8 cellular contexts compared by ENCODE assay signal in genomic region chr17:80475949-80476876, GRCh38. TPM values are rescaled to one million over a fixed set of nuclear protein-coding genes. Genes with fewer than 3 reads are reported as not detected.
A peak's percentile ranks its signal among the peaks of the same experiment; 100 is the strongest.
DNase-seq lines count a peak whose midpoint lies in the region; ATAC-seq and TF ChIP-seq lines count a peak whose summit lies in the region.

Gene NPTX1 (minus strand): TSS chr17:80476607. CDS start chr17:80476446, 161 bp downstream.

- ATAC-seq in activated CD4-positive, alpha-beta T cell treated with anti-CD3 and anti-CD28 coated beads for 36 hours, result no peak
- ATAC-seq in Panc1, result peak; percentile 62
- ATAC-seq in HG02588 (IDR thresholded peaks at IDR 0.05; ENCODE audit: unreplicated experiment), result no peak

- intact Hi-C loops in activated CD4-positive, alpha-beta T cell treated with anti-CD3 and anti-CD28 coated beads for 36 hours (cut with DNase I, micrococcal nuclease), result loop anchor here in 1 of 2 experiments (1.0 to 10.0 kb wide), 4 partner anchors 21 to 919 kb away; partner anchors contain the start of gene BAHCC1
- intact Hi-C loops in Panc1 (cut with micrococcal nuclease; ENCODE audit: unreplicated experiment), result loop anchor here (10.0 kb wide), 1 partner anchor 99 kb away; no protein-coding TSS in a partner anchor

- peaks cover 41% of the 10 kb centered on the region for H3K27me3 Mint-ChIP-seq in activated CD4-positive, alpha-beta T cell treated with anti-CD3 and anti-CD28 coated beads for 36 hours

- CTCF ChIA-PET in activated CD4-positive, alpha-beta T cell treated with anti-CD3 and anti-CD28 coated beads for 36 hours (lab: Charles Lee), result interaction anchor here (0.5 to 1.4 kb wide), 2 partner anchors 22 to 156 kb away, joined by 3 to 6 read pairs; no protein-coding TSS in a partner anchor
- CTCF ChIA-PET in Panc1 (lab: Charles Lee), result no interaction called here

- H3K27me3 ChIP-seq in Panc1 (ENCODE audit: control insufficient read depth, insufficient read depth, low read length) (peaks cover 2% of the 10 kb centered on the region; the same call in 1 of the 2 replicates), neural cell (ENCODE audit: insufficient read depth, low read depth, low read length) (peaks cover 73% of the 10 kb centered on the region)

- H3K9me3 ChIP-seq in Panc1 (ENCODE audit: control insufficient read depth, insufficient read depth, low read depth, low read length) (no peaks in the 10 kb centered on the region), neural cell (ENCODE audit: low read length) (no peaks in the 10 kb centered on the region)

- no peak for TF ChIP-seq RAD21 in neural cell (conservative IDR thresholded peaks at IDR 0.05)

- H3K4me2 ChIP-seq in neural cell (ENCODE audit: low read length), result no peak within 1 kb of the TSS

- no peaks in the 10 kb centered on the region for H4K20me1 ChIP-seq in neural cell (ENCODE audit: insufficient read depth)

- H3K4me1 Mint-ChIP-seq in activated CD4-positive, alpha-beta T cell treated with anti-CD3 and anti-CD28 coated beads for 36 hours, result peaks cover 19% of the 10 kb centered on the region

- no peak for TF ChIP-seq CTCF in Panc1 (IDR thresholded peaks at IDR 0.05)
- peak; percentile 29 for TF ChIP-seq CTCF in neural cell (IDR thresholded peaks at IDR 0.05; ENCODE audit: poor library complexity, severe bottlenecking)

- no peak within 1 kb of the TSS for H3K27ac Mint-ChIP-seq in activated CD4-positive, alpha-beta T cell treated with anti-CD3 and anti-CD28 coated beads for 36 hours

- DNase-seq in activated CD4-positive, alpha-beta T cell treated with anti-CD3 and anti-CD28 coated beads for 36 hours, result peak; percentile 38
- no peak for DNase-seq in activated CD4-positive, alpha-beta T cell treated with anti-CD3 and anti-CD28 coated beads for 4 hours
- DNase-seq in Panc1 (ENCODE audit: low read depth, low spot score) (no peak), ecto neural progenitor cell (ENCODE audit: low spot score) (peak; percentile 67)
- DNase-seq in stimulated activated naive CD4-positive, alpha-beta T cell treated with Interleukin-2 at 50 U/mL for 16 hours (lab: John Stamatoyannopoulos, UW), result no peak
- no peak for DNase-seq in activated CD4-positive, CD25-positive, alpha-beta regulatory T cell (lab: John Stamatoyannopoulos, UW)

- in situ Hi-C loops in Panc1 (cut with HindIII; ENCODE audit: low pct_unique_long_range_greater_than_20kb, low sequenced_read_pairs), result no loop called here

- H3F3A ChIP-seq in neural cell (ENCODE audit: insufficient read depth, low read length, poor library complexity, severe bottlenecking), result no peaks in the 10 kb centered on the region

- no peaks in the 10 kb centered on the region for H3K9me3 Mint-ChIP-seq in activated CD4-positive, alpha-beta T cell treated with anti-CD3 and anti-CD28 coated beads for 36 hours (ENCODE audit: low read depth)

- H3K27ac ChIP-seq in Panc1 (ENCODE audit: low read length) (no peak within 1 kb of the TSS), neural cell (ENCODE audit: low read length) (no peak within 1 kb of the TSS)

- H3K36me3 Mint-ChIP-seq in activated CD4-positive, alpha-beta T cell treated with anti-CD3 and anti-CD28 coated beads for 36 hours (ENCODE audit: low read depth), result peaks cover 7% of the 10 kb centered on the region

- no peaks in the 10 kb centered on the region for H3K9me2 ChIP-seq in neural cell (ENCODE audit: insufficient read depth, low read length)

- peaks cover 13% of the 10 kb centered on the region for H3K4me1 ChIP-seq in Panc1 (ENCODE audit: control insufficient read depth, insufficient read depth, low read length)

- peak within 1 kb of the TSS; percentile 66 for H3K4me3 Mint-ChIP-seq in activated CD4-positive, alpha-beta T cell treated with anti-CD3 and anti-CD28 coated beads for 36 hours

- POLR2A ChIA-PET in activated CD4-positive, alpha-beta T cell treated with anti-CD3 and anti-CD28 coated beads for 36 hours (lab: Charles Lee), result interaction anchor here (0.6 to 1.0 kb wide), 2 partner anchors 22 to 49 kb away, joined by 3 to 4 read pairs; no protein-coding TSS in a partner anchor
- POLR2A ChIA-PET in Panc1 (lab: Charles Lee), result interaction anchor here (0.6 kb wide), 2 partner anchors 59 to 290 kb away, joined by 5 to 7 read pairs; no protein-coding TSS in a partner anchor

- peak within 1 kb of the TSS; percentile 27 to 51 for H3K4me3 ChIP-seq in Panc1 (ENCODE audit: low read depth in 2 of 2, low read length in 2 of 2)
- H3K4me3 ChIP-seq in neural cell (ENCODE audit: low read length), result peak within 1 kb of the TSS; percentile 66

- BruUV-seq in Panc1 (replicated peaks; lab: Mats Ljungman, UMichigan), result no TSS peak

- TF ChIP-seq EP300 in neural cell (conservative IDR thresholded peaks at IDR 0.05; ENCODE audit: poor library complexity, severe bottlenecking), result no peak

- H2AFZ ChIP-seq in neural cell (ENCODE audit: low read depth, low read length), result no peak within 1 kb of the TSS

- H3K9ac ChIP-seq in neural cell (ENCODE audit: low read length), result peak within 1 kb of the TSS; percentile 42

- H3K36me3 ChIP-seq in Panc1 (ENCODE audit: control insufficient read depth, insufficient read depth, low read length), result no peaks in the 10 kb centered on the region
- no peaks in the 10 kb centered on the region for H3K36me3 ChIP-seq in neural cell (ENCODE audit: insufficient read depth, low read length)

- H3K79me2 ChIP-seq in neural cell (replicated peaks; ENCODE audit: insufficient read depth, low read length), result no peaks in the 10 kb centered on the region

TF ChIP-seq in neural cell, 6 proteins besides CTCF, POLR2A, EP300 and RAD21:
- peak; percentile 33 for TF ChIP-seq POLR2AphosphoS5 (IDR thresholded peaks at IDR 0.05)
- no peak for TF ChIP-seq TAF1 (IDR thresholded peaks at IDR 0.05; ENCODE audit: low read depth)
- peak; percentile 67 for TF ChIP-seq EZH2 (IDR thresholded peaks at IDR 0.05; ENCODE audit: borderline replicate concordance, insufficient read depth, low read length, poor library complexity, severe bottlenecking)
- peak; percentile 21 for TF ChIP-seq SMC3 (conservative IDR thresholded peaks at IDR 0.05; ENCODE audit: poor library complexity)
- peak; percentile 67 for TF ChIP-seq MXI1 (conservative IDR thresholded peaks at IDR 0.05; ENCODE audit: poor library complexity, severe bottlenecking)
- no peak for TF ChIP-seq REST (IDR thresholded peaks at IDR 0.05; ENCODE audit: borderline replicate concordance)
TF ChIP-seq in neural cell: peak in this region for 4.

RNA-seq across cellular contexts. Expression of gene NPTX1, which starts in this region (rescaled TPM):
- total RNA-seq in activated CD4-positive, alpha-beta T cell treated with anti-CD3 and anti-CD28 coated beads for 36 hours, result 10 to 100 TPM; 22.7 to 27.5 TPM
- 1.1 TPM for total RNA-seq in Panc1 (2021; ENCODE audit: unreplicated experiment)
- polyA plus RNA-seq in Panc1 (2012; ENCODE audit: insufficient read length), result 0.34 TPM
- 0.22 and 0.56 TPM in 2 replicates for polyA plus RNA-seq in neural cell
- polyA minus RNA-seq in neural cell, result 0.97 and 1.2 TPM in 2 replicates

Comparison
In these comparisons a context has a peak if more than half of its experiments do, and no peak if none do; other contexts are left out.
1. RNA of gene NPTX1 (total RNA-seq): 22.7 to 27.5 TPM in activated CD4-positive, alpha-beta T cell treated with anti-CD3 and anti-CD28 coated beads for 36 hours; 1.1 TPM in Panc1 (single experiment); every median in the first group is over 10 times any median in the second.
2. DNase-seq: peak in activated CD4-positive, alpha-beta T cell treated with anti-CD3 and anti-CD28 coated beads for 36 hours (single experiment) and ecto neural progenitor cell (single experiment); none in activated CD4-positive, alpha-beta T cell treated with anti-CD3 and anti-CD28 coated beads for 4 hours (0 of 2), Panc1 (single experiment), stimulated activated naive CD4-positive, alpha-beta T cell treated with Interleukin-2 at 50 U/mL for 16 hours (single experiment) and activated CD4-positive, CD25-positive, alpha-beta regulatory T cell (0 of 4).